31 cellular contexts compared by ENCODE assay signal in genomic region chr19:5406816-5407215, GRCh38. TPM values are rescaled to one million over a fixed set of nuclear protein-coding genes. Genes with fewer than 3 reads are reported as not detected.
"Had no signal": no experiment of that assay in that cellular context is flagged by ENCODE, and none has a peak within 500 bp of the region (broad histone marks: within the 10 kb centered on the region; RNA-seq: fewer than 3 reads in every experiment).

No MANE protein-coding gene starts in this region.

- H3K27me3 ChIP-seq: neutrophil, right atrium auricular region, transverse colon, vagina had no signal

- H3K4me1 ChIP-seq: gastrocnemius medialis, parathyroid adenoma, prostate gland, right atrium auricular region, spleen, transverse colon, vagina had no signal

- H3K9ac ChIP-seq: parathyroid adenoma had no signal

- DNase-seq: cortex of kidney; effector CD4-positive, alpha-beta T cell; gastrocnemius medialis; kidney; mucosa of descending colon; naive B cell; spleen; stimulated activated CD4-positive, alpha-beta T cell treated with anti-CD3 and anti-CD28 coated beads, Interleukin-4, amount 100 ng/mL, for 4 hours; stimulated activated naive CD8-positive, alpha-beta T cell treated with anti-CD3 and anti-CD28 coated beads, Interleukin-15, Interleukin-2, amounts not matched to agents 100 U/mL and 50 U/mL, for 24 hours; substantia nigra; transverse colon had no signal

- H3K4me3 ChIP-seq: gastrocnemius medialis, lung, mucosa of descending colon, prostate gland, right atrium auricular region, spleen, thoracic aorta, transverse colon, vagina had no signal

- H3K79me2 ChIP-seq: parathyroid adenoma had no signal

- H3K27ac ChIP-seq: epithelial cell of prostate, gastrocnemius medialis, neutrophil, parathyroid adenoma, prostate gland, right atrium auricular region, spleen, thoracic aorta, transverse colon, vagina had no signal

- ATAC-seq: esophagus mucosa; gastrocnemius medialis; left lobe of liver; mucosa of descending colon; natural killer cell treated with Interleukin-12 subunit alpha and Interleukin-12 subunit beta and Interleukin-15 and Interleukin-18, amount 100 ng/mL, for 72 hours; sciatic nerve; stimulated activated memory B cell treated with anti-CD40 and anti-IgM and Interleukin-4, amounts not matched to agents 10 μg/mL and 1 μg/mL and 100 μg/mL, for 72 hours; stimulated activated naive CD8-positive, alpha-beta T cell treated with anti-CD3 and anti-CD28 coated beads, Interleukin-15, Interleukin-2, amounts not matched to agents 100 U/mL and 50 U/mL, for 24 hours had no signal

- H2AFZ ChIP-seq: parathyroid adenoma had no signal

- H3K9me3 ChIP-seq: gastrocnemius medialis, mucosa of descending colon, neutrophil, prostate gland, right atrium auricular region, thoracic aorta, transverse colon, vagina had no signal

- FAIRE-seq: kidney had no signal

- H3K36me3 ChIP-seq: gastrocnemius medialis, neutrophil, prostate gland, right atrium auricular region, spleen, thoracic aorta, transverse colon, vagina had no signal

RNA-seq across cellular contexts. Expression of gene ZNRF4, which starts 48.4 kb away (rescaled TPM):
- total RNA-seq: dermis microvascular lymphatic vessel endothelial cell; esophagus mucosa; gastrocnemius medialis; glomerular endothelial cell; kidney; left lobe of liver; liver; lung; mucosa of descending colon; natural killer cell treated with Interleukin-12 subunit alpha and Interleukin-12 subunit beta and Interleukin-15 and Interleukin-18, amount 100 ng/mL, for 72 hours; neural crest cell; osteoblast; right atrium auricular region; sciatic nerve; skeletal muscle tissue; spleen; thoracic aorta; transverse colon; ureter; vagina had no signal
- polyA plus RNA-seq: liver, lung, spleen had no signal
